In the genomic region with DNA sequence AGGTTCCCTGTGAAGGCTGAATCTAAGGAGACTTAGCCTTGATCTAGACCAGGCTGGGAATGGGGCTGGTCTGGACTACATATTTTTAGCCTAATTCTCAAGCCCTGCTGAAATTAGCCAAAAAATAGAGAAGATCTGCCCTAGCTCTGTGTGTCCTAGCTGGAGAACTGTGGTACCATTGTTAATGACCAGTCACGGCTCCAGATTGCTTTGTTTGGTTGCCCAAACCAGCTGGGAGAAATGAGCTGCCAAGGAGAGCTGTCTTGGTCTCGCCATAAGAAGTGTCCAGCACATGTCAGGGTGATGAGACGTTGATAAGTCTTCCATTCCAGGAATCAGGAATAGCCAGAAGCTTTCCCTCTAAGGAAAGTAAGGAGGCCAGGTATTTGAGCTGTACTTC, we compare ENCODE assay signal across 1 cellular context.
TF ChIP-seq lines count a peak whose summit lies in the region.

No MANE protein-coding gene starts in this region.

TF ChIP-seq in HEK293, 187 proteins besides CTCF, POLR2A, EP300 and RAD21 (continued from another document):
- TF ChIP-seq, protein P1, sequence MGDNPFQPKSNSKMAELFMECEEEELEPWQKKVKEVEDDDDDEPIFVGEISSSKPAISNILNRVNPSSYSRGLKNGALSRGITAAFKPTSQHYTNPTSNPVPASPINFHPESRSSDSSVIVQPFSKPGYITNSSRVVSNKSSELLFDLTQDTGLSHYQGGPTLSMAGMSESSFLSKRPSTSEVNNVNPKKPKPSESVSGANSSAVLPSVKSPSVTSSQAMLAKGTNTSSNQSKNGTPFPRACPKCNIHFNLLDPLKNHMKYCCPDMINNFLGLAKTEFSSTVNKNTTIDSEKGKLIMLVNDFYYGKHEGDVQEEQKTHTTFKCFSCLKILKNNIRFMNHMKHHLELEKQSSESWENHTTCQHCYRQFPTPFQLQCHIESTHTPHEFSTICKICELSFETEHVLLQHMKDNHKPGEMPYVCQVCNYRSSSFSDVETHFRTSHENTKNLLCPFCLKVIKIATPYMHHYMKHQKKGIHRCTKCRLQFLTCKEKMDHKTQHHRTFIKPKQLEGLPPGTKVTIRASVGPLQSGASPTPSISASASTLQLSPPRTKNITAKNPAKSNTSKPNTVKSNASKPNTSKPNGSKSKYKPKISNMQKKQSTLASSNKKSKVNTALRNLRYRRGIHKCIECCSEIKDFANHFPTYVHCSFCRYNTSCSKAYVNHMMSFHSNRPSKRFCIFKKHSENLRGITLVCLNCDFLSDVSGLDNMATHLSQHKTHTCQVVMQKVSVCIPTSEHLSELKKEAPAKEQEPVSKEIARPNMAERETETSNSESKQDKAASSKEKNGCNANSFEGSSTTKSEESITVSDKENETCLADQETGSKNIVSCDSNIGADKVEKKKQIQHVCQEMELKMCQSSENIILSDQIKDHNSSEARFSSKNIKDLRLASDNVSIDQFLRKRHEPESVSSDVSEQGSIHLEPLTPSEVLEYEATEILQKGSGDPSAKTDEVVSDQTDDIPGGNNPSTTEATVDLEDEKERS (tag by site-specific recombination; IDR thresholded peaks at IDR 0.05), result no peak
- TF ChIP-seq ZNF600 (tag by site-specific recombination; IDR thresholded peaks at IDR 0.05) (peak; percentile 66; the same call in 1 of the 2 replicates), ZNF658 (tag by site-specific recombination; IDR thresholded peaks at IDR 0.05) (no peak), ZNF843 (tag by site-specific recombination; IDR thresholded peaks at IDR 0.05) (no peak), ZSCAN30 (tag by site-specific recombination; IDR thresholded peaks at IDR 0.05) (no peak)
